ENCODE assay signal across 16 cellular contexts in the genomic region with DNA sequence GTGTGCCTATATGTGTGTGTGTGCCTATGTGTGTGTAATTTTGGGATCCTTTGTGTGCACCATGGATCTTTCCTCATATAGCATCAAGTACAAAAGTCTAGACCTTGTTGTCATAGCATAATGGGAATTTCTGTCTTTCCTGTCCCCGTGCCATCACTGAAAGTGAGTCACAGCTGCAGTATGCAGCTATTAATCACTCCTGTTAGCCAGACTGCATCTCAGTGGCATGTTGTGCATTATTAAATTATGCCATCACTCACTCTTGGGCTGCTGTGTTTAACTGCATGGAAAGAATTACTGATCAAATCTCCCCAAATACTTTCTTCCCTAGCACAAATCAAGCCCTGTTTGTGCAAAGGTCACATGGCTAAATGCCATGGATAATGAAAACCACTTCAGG.
A peak's percentile ranks its signal among the peaks of the same experiment; 100 is the strongest.
DNase-seq lines count a peak whose midpoint lies in the region; ATAC-seq and TF ChIP-seq lines count a peak whose summit lies in the region.
"Had no signal": no experiment of that assay in that cellular context is flagged by ENCODE, and none has a peak within 500 bp of the region (broad histone marks: within the 10 kb centered on the region; RNA-seq: fewer than 3 reads in every experiment).

No MANE protein-coding gene starts in this region.

- H3K4me1 ChIP-seq in right atrium auricular region: no peaks in the 10 kb centered on the region
- H3K4me1 ChIP-seq in heart left ventricle: peaks cover 0 to 3% (median 0%) of the 10 kb centered on the region in 12 donors
- no peaks in the 10 kb centered on the region for H3K4me1 ChIP-seq in foreskin keratinocyte

- POLR2A ChIA-PET in RWPE1 (lab: Yijun Ruan, JAX; ENCODE audit: low non-redundant PET): no interaction called here

- H3K27me3 ChIP-seq in right atrium auricular region (no peaks in the 10 kb centered on the region), heart left ventricle (no peaks in the 10 kb centered on the region), foreskin keratinocyte (no peaks in the 10 kb centered on the region)

- H3K36me3 ChIP-seq in right atrium auricular region (no peaks in the 10 kb centered on the region), heart left ventricle (no peaks in the 10 kb centered on the region)

- DNase-seq in right atrium auricular region (ENCODE audit: low spot score) (peak; percentile 49), heart left ventricle (no peak), RWPE1 (ENCODE audit: low spot score) (peak; percentile 13), foreskin keratinocyte (peak; percentile 11 to 35), activated gamma-delta T cell treated with Interleukin-2 at 50 U/mL for 16 hours (no peak)
- DNase-seq in effector CD8-positive, alpha-beta T cell (lab: John Stamatoyannopoulos, UW): no peak
- DNase-seq: 8988T; CD8-positive, alpha-beta memory T cell; DMS 273 treated with DMSO at 0.1 percent for 48 hours; H9; Kasumi-1; NCI-H187; NCI-H69 had no signal

- intact Hi-C loops in heart left ventricle (cut with DNase I): loop anchor here in 4 of 10 donors (10.0 kb wide), 2 partner anchors 274 to 504 kb away; no protein-coding TSS in a partner anchor

- ATAC-seq in heart left ventricle (no peak), foreskin keratinocyte (peak; percentile 54), HG03571 (IDR thresholded peaks at IDR 0.05; ENCODE audit: unreplicated experiment) (no peak), GM19397 (IDR thresholded peaks at IDR 0.05; ENCODE audit: unreplicated experiment) (no peak)
- ATAC-seq: Right ventricle myocardium inferior had no signal

- H3K4me3 ChIP-seq in right atrium auricular region (no peak overlapping the region), heart left ventricle (no peak overlapping the region)

- TF ChIP-seq CTCF in right atrium auricular region (IDR thresholded peaks at IDR 0.05) (no peak), heart left ventricle (IDR thresholded peaks at IDR 0.05) (no peak), RWPE1 (conservative IDR thresholded peaks at IDR 0.05; ENCODE audit: low read depth) (no peak), foreskin keratinocyte (conservative IDR thresholded peaks at IDR 0.05) (no peak)

- H3K27ac ChIP-seq in right atrium auricular region: no peak overlapping the region
- no peak overlapping the region for H3K27ac ChIP-seq in heart left ventricle
- H3K27ac ChIP-seq in RWPE1: no peak overlapping the region
- no peak overlapping the region for H3K27ac ChIP-seq in foreskin keratinocyte

- H3K9me3 ChIP-seq in right atrium auricular region (peaks cover 0 to 9% of the 10 kb centered on the region in 2 donors), heart left ventricle (peaks cover 0 to 16% (median 3%) of the 10 kb centered on the region in 12 donors)

- no peak for TF ChIP-seq POLR2A in heart left ventricle (IDR thresholded peaks at IDR 0.05)

- CTCF ChIA-PET in RWPE1 (lab: Yijun Ruan, JAX): no interaction called here

- 40 to 67% (median 52%) methylated on average over 1 of the region's 1 CpG for WGBS in heart left ventricle, 4 donors

Comparison
In these comparisons a context has a peak if more than half of its experiments do, and no peak if none do; other contexts are left out.
1. DNase-seq: peak in right atrium auricular region (single experiment), RWPE1 (single experiment) and foreskin keratinocyte (2 of 2); none in heart left ventricle (0 of 5), activated gamma-delta T cell treated with Interleukin-2 at 50 U/mL for 16 hours (single experiment) and effector CD8-positive, alpha-beta T cell (single experiment).